In genomic region chr14:89444044-89444443, GRCh38 we compare ENCODE assay signal across 13 cellular contexts. TPM values are rescaled to one million over a fixed set of nuclear protein-coding genes. Genes with fewer than 3 reads are reported as not detected.
DNase-seq lines count a peak whose midpoint lies in the region; ATAC-seq and TF ChIP-seq lines count a peak whose summit lies in the region.
"Had no signal": no experiment of that assay in that cellular context is flagged by ENCODE, and none has a peak within 500 bp of the region (broad histone marks: within the 10 kb centered on the region; RNA-seq: fewer than 3 reads in every experiment).

No MANE protein-coding gene starts in this region.

- H3K4me2 ChIP-seq in PC-3 (ENCODE audit: low read length), result no peak overlapping the region

- peak overlapping the region; percentile 92 for H3K27ac Mint-ChIP-seq in activated naive CD8-positive, alpha-beta T cell treated with anti-CD3 and anti-CD28 coated beads for 36 hours

- no peaks in the 10 kb centered on the region for H3K27me3 ChIP-seq in PC-3 (ENCODE audit: low read length)

- peak; percentile 46 for DNase-seq in MV-4-11 (lab: John Stamatoyannopoulos, UW)
- no peak for DNase-seq in activated naive CD8-positive, alpha-beta T cell treated with anti-CD3 and anti-CD28 coated beads for 36 hours
- DNase-seq in stimulated activated CD4-positive, alpha-beta T cell treated with anti-CD3 and anti-CD28 coated beads, Interleukin-1b, Interleukin-23, amount 100 ng/mL, for 4 hours (ENCODE audit: low read depth in 2 of 2), result peak; percentile 24 to 30
- no peak for DNase-seq in C1 segment of cervical spinal cord (lab: John Stamatoyannopoulos, UW)
- no peak for DNase-seq in posterior cingulate gyrus
- DNase-seq in left lobe of liver (ENCODE audit: low spot score), result no peak
- no peak for DNase-seq in PC-3
- DNase-seq: activated gamma-delta T cell, islet precursor cell, NCI-H1417 had no signal

- H3K36me3 Mint-ChIP-seq in activated naive CD8-positive, alpha-beta T cell treated with anti-CD3 and anti-CD28 coated beads for 36 hours, result peaks cover 32% of the 10 kb centered on the region

- BruUV-seq in PC-3 (replicated peaks; lab: Mats Ljungman, UMichigan), result no TSS peak

- no peak for TF ChIP-seq CTCF in PC-3 (conservative IDR thresholded peaks at IDR 0.05; ENCODE audit: low read depth, low read length)

- no peaks in the 10 kb centered on the region for H3K79me2 ChIP-seq in PC-3 (ENCODE audit: low read length)

- H3K27ac ChIP-seq in PC-3 (ENCODE audit: low read length), result no peak overlapping the region
- H3K27ac ChIP-seq: prostate gland, SK-N-MC had no signal

- ATAC-seq in GM18517 (IDR thresholded peaks at IDR 0.05; ENCODE audit: unreplicated experiment), result peak; percentile 55
- no peak for ATAC-seq in left lobe of liver
- ATAC-seq in PC-3, result no peak

- no peaks in the 10 kb centered on the region for H3K36me3 ChIP-seq in PC-3 (ENCODE audit: low read depth, low read length)
- H3K36me3 ChIP-seq: prostate gland had no signal

- H3K4me1 ChIP-seq in PC-3 (ENCODE audit: insufficient read depth, low read length), result peaks cover 10% of the 10 kb centered on the region; the same call in 1 of the 2 replicates
- H3K4me1 ChIP-seq: prostate gland had no signal

- peaks cover 3% of the 10 kb centered on the region for H3K9me3 Mint-ChIP-seq in activated naive CD8-positive, alpha-beta T cell treated with anti-CD3 and anti-CD28 coated beads for 36 hours

- POLR2A ChIA-PET in PC-3 (lab: Charles Lee; ENCODE audit: unreplicated experiment), result interaction anchor here (0.6 kb wide), 1 partner anchor 729 kb away, joined by 12 read pairs; no protein-coding TSS in a partner anchor

- no peaks in the 10 kb centered on the region for H3K9me2 ChIP-seq in PC-3 (replicated peaks; ENCODE audit: low read length)

- H3K4me3 ChIP-seq in PC-3 (ENCODE audit: low read length), result no peak overlapping the region
- H3K4me3 ChIP-seq: prostate gland, SK-N-MC had no signal

- CTCF ChIA-PET in PC-3 (lab: Charles Lee), result no interaction called here

- no peak overlapping the region for H3K9ac ChIP-seq in PC-3 (ENCODE audit: low read length)

- peak overlapping the region; percentile 24 for H3K4me3 Mint-ChIP-seq in activated naive CD8-positive, alpha-beta T cell treated with anti-CD3 and anti-CD28 coated beads for 36 hours

- no peaks in the 10 kb centered on the region for H3K9me3 ChIP-seq in PC-3 (ENCODE audit: low read length)
- H3K9me3 ChIP-seq: prostate gland had no signal

- no peaks in the 10 kb centered on the region for H4K20me1 ChIP-seq in PC-3 (ENCODE audit: low read length)

- intact Hi-C loops in posterior cingulate gyrus (cut with DNase I) (no loop called here), PC-3 (cut with micrococcal nuclease) (no loop called here)

- peaks cover 53% of the 10 kb centered on the region for H3K4me1 Mint-ChIP-seq in activated naive CD8-positive, alpha-beta T cell treated with anti-CD3 and anti-CD28 coated beads for 36 hours

- no peaks in the 10 kb centered on the region for H3F3A ChIP-seq in PC-3 (ENCODE audit: low read length, unreplicated experiment)

- H3K27me3 Mint-ChIP-seq in activated naive CD8-positive, alpha-beta T cell treated with anti-CD3 and anti-CD28 coated beads for 36 hours, result no peaks in the 10 kb centered on the region

- H2AFZ ChIP-seq in PC-3 (ENCODE audit: low read length), result no peak overlapping the region

RNA-seq across cellular contexts. Expression of gene FOXN3, which starts 27.0 kb away (rescaled TPM):
- total RNA-seq in activated naive CD8-positive, alpha-beta T cell treated with anti-CD3 and anti-CD28 coated beads for 36 hours, result 10 to 100 TPM; 80.1 to 82.4 TPM
- 72.9 TPM for total RNA-seq in left lobe of liver
- 13.2 and 13.3 TPM in 2 replicates for total RNA-seq in PC-3 (2014; rRNA removed)

Comparison
In these comparisons a context has a peak if more than half of its experiments do, and no peak if none do; other contexts are left out.
1. DNase-seq: peak in MV-4-11 (single experiment) and stimulated activated CD4-positive, alpha-beta T cell treated with anti-CD3 and anti-CD28 coated beads, Interleukin-1b, Interleukin-23, amount 100 ng/mL, for 4 hours (2 of 2); none in activated naive CD8-positive, alpha-beta T cell treated with anti-CD3 and anti-CD28 coated beads for 36 hours (single experiment), C1 segment of cervical spinal cord (0 of 14), posterior cingulate gyrus (0 of 10), left lobe of liver (single experiment) and PC-3 (single experiment).